ENCODE assay signal across 1 cellular context in the genomic region with DNA sequence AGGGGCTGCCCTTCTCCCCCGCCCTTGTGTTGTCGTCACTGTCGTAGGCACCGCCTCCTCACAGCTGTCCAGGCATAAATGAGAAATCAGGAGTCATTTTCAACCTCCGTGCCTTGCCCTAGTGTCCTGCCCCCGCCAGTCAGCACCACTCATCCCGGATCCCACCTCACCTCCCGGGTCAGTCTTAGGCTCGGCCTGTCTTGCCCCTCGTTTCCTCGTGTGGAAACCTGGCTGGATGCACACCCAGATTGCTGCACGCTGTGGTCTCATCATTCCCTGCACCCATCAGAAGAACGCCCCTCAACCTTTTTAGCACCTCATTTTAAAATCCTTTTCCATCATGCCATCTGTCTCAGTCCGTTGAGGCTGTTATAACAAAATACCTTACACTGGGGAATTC.
TF ChIP-seq lines count a peak whose summit lies in the region.

No MANE protein-coding gene starts in this region.

TF ChIP-seq in GM23338, 12 proteins besides CTCF, POLR2A, EP300 and RAD21 (continued from another document):
- TF ChIP-seq ZNF462 (CRISPR knock-in tag; IDR thresholded peaks at IDR 0.05) (no peak), ZNF114 (CRISPR knock-in tag; IDR thresholded peaks at IDR 0.05) (no peak), ZNF331 (CRISPR knock-in tag; IDR thresholded peaks at IDR 0.05; ENCODE audit: low read depth) (no peak), JUNB (IDR thresholded peaks at IDR 0.05; ENCODE audit: unreplicated experiment) (no peak), POLR2AphosphoS5 (IDR thresholded peaks at IDR 0.05; ENCODE audit: low read depth) (no peak)
- TF ChIP-seq, protein P1, sequence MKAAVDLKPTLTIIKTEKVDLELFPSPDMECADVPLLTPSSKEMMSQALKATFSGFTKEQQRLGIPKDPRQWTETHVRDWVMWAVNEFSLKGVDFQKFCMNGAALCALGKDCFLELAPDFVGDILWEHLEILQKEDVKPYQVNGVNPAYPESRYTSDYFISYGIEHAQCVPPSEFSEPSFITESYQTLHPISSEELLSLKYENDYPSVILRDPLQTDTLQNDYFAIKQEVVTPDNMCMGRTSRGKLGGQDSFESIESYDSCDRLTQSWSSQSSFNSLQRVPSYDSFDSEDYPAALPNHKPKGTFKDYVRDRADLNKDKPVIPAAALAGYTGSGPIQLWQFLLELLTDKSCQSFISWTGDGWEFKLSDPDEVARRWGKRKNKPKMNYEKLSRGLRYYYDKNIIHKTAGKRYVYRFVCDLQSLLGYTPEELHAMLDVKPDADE (IDR thresholded peaks at IDR 0.05), result no peak
